In the genomic region with DNA sequence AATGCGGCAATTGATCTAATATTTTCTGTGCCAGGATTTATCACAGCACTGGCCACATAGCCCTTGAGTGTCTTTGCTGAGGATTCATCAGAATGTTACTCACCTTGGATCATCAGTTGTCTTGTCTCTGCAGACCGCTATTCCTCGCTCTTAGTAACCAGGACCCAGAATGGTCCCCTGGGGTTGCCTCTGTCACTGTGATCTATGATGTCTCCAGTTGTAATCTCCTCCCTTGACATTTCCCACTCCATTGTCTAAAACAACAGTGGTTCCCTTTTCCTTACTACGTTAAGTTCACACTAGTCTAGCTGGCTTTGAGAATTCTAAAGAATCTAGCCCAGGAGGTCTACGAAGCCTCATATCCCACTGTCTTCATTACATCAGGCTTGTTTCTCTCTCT, we compare ENCODE assay signal across 10 cellular contexts.
DNase-seq lines count a peak whose midpoint lies in the region; ATAC-seq and TF ChIP-seq lines count a peak whose summit lies in the region.
"Had no signal": no experiment of that assay in that cellular context is flagged by ENCODE, and none has a peak within 500 bp of the region (broad histone marks: within the 10 kb centered on the region; RNA-seq: fewer than 3 reads in every experiment).

No MANE protein-coding gene starts in this region.

- ATAC-seq in HG02970 (IDR thresholded peaks at IDR 0.05; ENCODE audit: low FRiP score, unreplicated experiment) (no peak), GM21381 (IDR thresholded peaks at IDR 0.05; ENCODE audit: unreplicated experiment) (no peak)
- ATAC-seq: HCT116 had no signal

- H3K9me3 ChIP-seq in CD4-positive, alpha-beta memory T cell (ENCODE audit: control insufficient read depth in 1 of 2, low read length in 2 of 2) = no peaks in the 10 kb centered on the region
- H3K9me3 ChIP-seq in esophagus muscularis mucosa (no peaks in the 10 kb centered on the region), sigmoid colon (no peaks in the 10 kb centered on the region)

- no peak overlapping the region for H3K4me3 ChIP-seq in CD4-positive, alpha-beta memory T cell (ENCODE audit: low read length in 2 of 2)
- no peak overlapping the region for H3K4me3 ChIP-seq in esophagus muscularis mucosa
- no peak overlapping the region for H3K4me3 ChIP-seq in sigmoid colon

- TF ChIP-seq CTCF in esophagus muscularis mucosa (IDR thresholded peaks at IDR 0.05) = no peak
- no peak for TF ChIP-seq CTCF in sigmoid colon (IDR thresholded peaks at IDR 0.05)

- no peaks in the 10 kb centered on the region for H3K36me3 ChIP-seq in CD4-positive, alpha-beta memory T cell (ENCODE audit: insufficient read depth, low read length)
- H3K36me3 ChIP-seq in esophagus muscularis mucosa (no peaks in the 10 kb centered on the region), sigmoid colon (no peaks in the 10 kb centered on the region)

- H3K4me3 Mint-ChIP-seq in CD4-positive, alpha-beta memory T cell = peak overlapping the region in 6 of 8 donors; percentile 3 to 56 (median 16)

- intact Hi-C loops in CD4-positive, alpha-beta memory T cell (cut with micrococcal nuclease) = loop anchor here (1.0 kb wide), 2 partner anchors 22 to 26 kb away; no protein-coding TSS in a partner anchor
- intact Hi-C loops in esophagus muscularis mucosa (cut with DNase I) (no loop called here), sigmoid colon (cut with DNase I) (no loop called here)

- no peaks in the 10 kb centered on the region for H3K27me3 ChIP-seq in CD4-positive, alpha-beta memory T cell (ENCODE audit: insufficient read depth, low read length)
- H3K27me3 ChIP-seq in esophagus muscularis mucosa (no peaks in the 10 kb centered on the region), sigmoid colon (no peaks in the 10 kb centered on the region)

- H3K27me3 Mint-ChIP-seq in CD4-positive, alpha-beta memory T cell = no peaks in the 10 kb centered on the region

- H3K4me1 Mint-ChIP-seq in CD4-positive, alpha-beta memory T cell = peaks cover 36 to 56% (median 46%) of the 10 kb centered on the region in 4 donors

- H3K27ac ChIP-seq in CD4-positive, alpha-beta memory T cell (ENCODE audit: low read depth, low read length) = peak overlapping the region; percentile 82
- H3K27ac ChIP-seq in esophagus muscularis mucosa (replicated peaks in 1 of 4) = peak overlapping the region; percentile 29 to 81 (median 72)
- H3K27ac ChIP-seq in sigmoid colon = peak overlapping the region; percentile 3 to 77 (median 65)

- whole genome bisulfite sequencing in esophagus muscularis mucosa = 71% methylated on average over 5 of the region's 5 CpGs
- 89 to 94% methylated on average over 5 of the region's 5 CpGs for WGBS in sigmoid colon, 2 donors

- TF ChIP-seq POLR2A in esophagus muscularis mucosa (IDR thresholded peaks at IDR 0.05; ENCODE audit: low read depth) (no peak), sigmoid colon (IDR thresholded peaks at IDR 0.05) (no peak)

- H3K9me3 Mint-ChIP-seq in CD4-positive, alpha-beta memory T cell = peaks cover 0 to 1% (median 0%) of the 10 kb centered on the region in 8 donors

- peak in 1 of 5 donors; percentile 42 for DNase-seq in CD4-positive, alpha-beta memory T cell
- DNase-seq in SK-N-DZ (ENCODE audit: low spot score) (peak; percentile 42), esophagus muscularis mucosa (ENCODE audit: extremely low spot score) (peak; percentile 75), sigmoid colon (no peak), HT-29 (ENCODE audit: low spot score) (no peak), NOMO-1 treated with DMSO at 0.1 percent for 48 hours (lab: John Stamatoyannopoulos, UW; ENCODE audit: unreplicated experiment) (no peak)
- DNase-seq: NCI-H1930 had no signal

- peaks cover 49% of the 10 kb centered on the region for H3K4me1 ChIP-seq in CD4-positive, alpha-beta memory T cell (ENCODE audit: insufficient read depth, low read length)
- peaks cover 32 to 71% (median 64%) of the 10 kb centered on the region in 4 donors for H3K4me1 ChIP-seq in esophagus muscularis mucosa
- H3K4me1 ChIP-seq in sigmoid colon = peaks cover 0 to 7% (median 3%) of the 10 kb centered on the region in 4 donors

- POLR2A ChIA-PET in CD4-positive, alpha-beta memory T cell (lab: Charles Lee; ENCODE audit: partially characterized antibody) = interaction anchor here (1.4 to 2.5 kb wide), 2 partner anchors 226 to 234 kb away, joined by 5 to 15 read pairs; no protein-coding TSS in a partner anchor

- H3K27ac Mint-ChIP-seq in CD4-positive, alpha-beta memory T cell = peak overlapping the region; percentile 57 to 99 (median 98)

- no peaks in the 10 kb centered on the region for H3K36me3 Mint-ChIP-seq in CD4-positive, alpha-beta memory T cell

- CTCF ChIA-PET in CD4-positive, alpha-beta memory T cell (lab: Charles Lee; ENCODE audit: partially characterized antibody) = interaction anchor here (3.2 kb wide), 1 partner anchor 19 kb away, joined by 13 read pairs; no protein-coding TSS in a partner anchor

- no peak for TF ChIP-seq EP300 in esophagus muscularis mucosa (IDR thresholded peaks at IDR 0.05)
- no peak for TF ChIP-seq EP300 in sigmoid colon (IDR thresholded peaks at IDR 0.05)

Comparison
In these comparisons a context has a peak if more than half of its experiments do, and no peak if none do; other contexts are left out.
1. DNase-seq: peak in SK-N-DZ (single experiment) and esophagus muscularis mucosa (single experiment); none in sigmoid colon (single experiment), HT-29 (single experiment) and NOMO-1 treated with DMSO at 0.1 percent for 48 hours (single experiment).
2. Peak in every context shown above with its lines, with median percentiles within 50 percentile points of each other: H3K27ac ChIP-seq.